Comparison of ENCODE assay signal across 10 cellular contexts in the genomic region with DNA sequence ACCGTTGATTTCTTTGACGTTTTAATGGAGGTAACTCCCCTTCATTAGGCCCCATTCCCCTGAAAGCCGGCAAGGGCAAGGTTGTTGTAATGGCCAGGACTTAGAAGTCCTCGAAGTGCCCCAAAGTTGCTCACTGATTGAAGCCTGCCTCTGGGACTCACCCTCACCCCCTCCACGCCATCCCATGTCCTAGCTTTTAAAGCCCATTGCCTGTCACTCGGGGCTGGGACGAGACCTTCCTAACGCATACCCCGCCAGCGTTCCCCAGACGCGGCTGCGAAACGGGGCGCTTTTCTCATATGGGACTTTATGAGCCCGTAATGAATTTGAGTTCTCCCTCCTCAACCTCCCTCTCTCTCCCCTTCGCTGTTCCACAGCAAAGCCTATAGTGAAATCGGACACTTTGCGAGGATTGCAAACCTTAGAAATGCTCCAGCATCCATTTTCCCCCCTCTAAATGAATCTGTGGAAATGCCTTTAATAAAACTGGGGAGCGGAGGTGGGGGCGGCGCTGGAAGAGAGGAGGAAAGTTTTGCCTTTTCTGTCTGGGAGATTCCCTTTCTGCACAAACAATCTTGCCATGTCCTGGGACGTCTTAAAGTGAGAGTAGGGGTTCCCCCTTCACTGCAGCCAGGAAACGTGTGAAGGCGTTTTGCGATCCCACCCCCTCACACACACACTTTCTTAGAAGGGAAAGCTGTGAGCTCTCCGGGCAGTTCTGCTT. TPM values are rescaled to one million over a fixed set of nuclear protein-coding genes. Genes with fewer than 3 reads are reported as not detected.
A peak's percentile ranks its signal among the peaks of the same experiment; 100 is the strongest.
DNase-seq lines count a peak whose midpoint lies in the region; ATAC-seq and TF ChIP-seq lines count a peak whose summit lies in the region.
"Had no signal": no experiment of that assay in that cellular context is flagged by ENCODE, and none has a peak within 500 bp of the region (broad histone marks: within the 10 kb centered on the region; RNA-seq: fewer than 3 reads in every experiment).

No MANE protein-coding gene starts in this region.

- H3K27me3 ChIP-seq in BJ (ENCODE audit: control insufficient read depth, insufficient read depth, low read length) (no peaks in the 10 kb centered on the region), Panc1 (ENCODE audit: control insufficient read depth, insufficient read depth, low read length) (peaks cover 2% of the 10 kb centered on the region; the same call in 1 of the 2 replicates), osteoblast (ENCODE audit: insufficient read depth, low read length) (no peaks in the 10 kb centered on the region)

- no peak for DNase-seq in BJ (ENCODE audit: low read depth)
- no peak for DNase-seq in Panc1 (ENCODE audit: low read depth, low spot score)
- peak; percentile 76 for DNase-seq in fibroblast of mammary gland (ENCODE audit: low read depth)
- DNase-seq in osteoblast (ENCODE audit: insufficient read length, low spot score, missing footprints), result peak; percentile 91
- no peak for DNase-seq in MV-4-11 (lab: John Stamatoyannopoulos, UW)
- DNase-seq in activated CD8-positive, alpha-beta memory T cell treated with anti-CD3 and anti-CD28 coated beads, Interleukin-2, amount 50 U/mL, for 4 hours, result no peak
- DNase-seq: activated CD4-positive, alpha-beta memory T cell treated with anti-CD3 and anti-CD28 coated beads for 36 hours had no signal

- no peaks in the 10 kb centered on the region for H4K20me1 ChIP-seq in osteoblast (ENCODE audit: insufficient read depth, low read length)

- no TSS peak for BruUV-seq in Panc1 (replicated peaks; lab: Mats Ljungman, UMichigan)

- peak overlapping the region; percentile 62 for H3K4me3 ChIP-seq in BJ (ENCODE audit: low read depth, low read length)
- peak overlapping the region; percentile 37 to 42 for H3K4me3 ChIP-seq in Panc1 (ENCODE audit: low read depth in 2 of 2, low read length in 2 of 2)
- peak overlapping the region; percentile 81 for H3K4me3 ChIP-seq in fibroblast of mammary gland (ENCODE audit: control insufficient read depth, low read depth, low read length)
- peak overlapping the region; percentile 83 for H3K4me3 ChIP-seq in osteoblast (ENCODE audit: insufficient read depth, low read length)

- no peak overlapping the region for H3K27ac ChIP-seq in Panc1 (ENCODE audit: low read length)
- peak overlapping the region; percentile 94 for H3K27ac ChIP-seq in osteoblast (ENCODE audit: low read depth, low read length)

- ATAC-seq in Panc1, result no peak
- ATAC-seq in HG02798 (IDR thresholded peaks at IDR 0.05; ENCODE audit: poor library complexity, unreplicated experiment), result no peak
- ATAC-seq in GM21528 (IDR thresholded peaks at IDR 0.05; ENCODE audit: low FRiP score, unreplicated experiment), result no peak
- ATAC-seq: stimulated activated memory B cell treated with anti-CD40 and anti-IgM and Interleukin-4, amounts not matched to agents 10 μg/mL and 1 μg/mL and 100 μg/mL, for 72 hours had no signal

- in situ Hi-C loops in Panc1 (cut with HindIII; ENCODE audit: low pct_unique_long_range_greater_than_20kb, low sequenced_read_pairs), result no loop called here

- H3K4me2 ChIP-seq in osteoblast (ENCODE audit: insufficient read depth, low read length), result peak overlapping the region; percentile 98

- POLR2A ChIA-PET in BJ (lab: Charles Lee), result interaction anchor here (0.5 to 0.8 kb wide), 4 partner anchors 79 to 565 kb away, joined by 3 to 9 read pairs (median 8); no protein-coding TSS in a partner anchor
- POLR2A ChIA-PET in Panc1 (lab: Charles Lee), result no interaction called here

- peaks cover 7% of the 10 kb centered on the region for H3K79me2 ChIP-seq in osteoblast (ENCODE audit: insufficient read depth, low read length)

- CTCF ChIA-PET in BJ (lab: Yijun Ruan, JAX) (interaction anchor here (0.6 to 4.4 kb wide), 7 partner anchors 25 to 563 kb away, joined by 3 to 17 read pairs (median 4); no protein-coding TSS in a partner anchor), Panc1 (lab: Charles Lee) (no interaction called here)

- TF ChIP-seq CTCF in BJ (IDR thresholded peaks at IDR 0.05; ENCODE audit: insufficient read depth, low read depth, low read length) (no peak), Panc1 (IDR thresholded peaks at IDR 0.05) (no peak), fibroblast of mammary gland (conservative IDR thresholded peaks at IDR 0.05; ENCODE audit: control insufficient read depth, insufficient read depth, low read depth, low read length) (no peak), osteoblast (IDR thresholded peaks at IDR 0.05; ENCODE audit: extremely low read depth, low read depth, low read length) (no peak)

- H3K4me1 ChIP-seq in Panc1 (ENCODE audit: control insufficient read depth, insufficient read depth, low read length) (peaks cover 3% of the 10 kb centered on the region; the same call in 1 of the 2 replicates), osteoblast (ENCODE audit: insufficient read depth, low read length) (peaks cover 49% of the 10 kb centered on the region)

- intact Hi-C loops in Panc1 (cut with micrococcal nuclease; ENCODE audit: unreplicated experiment), result loop anchor here (5.0 to 10.0 kb wide), 4 partner anchors 270 to 560 kb away; no protein-coding TSS in a partner anchor

- peak overlapping the region; percentile 85 for H2AFZ ChIP-seq in osteoblast (ENCODE audit: low read length)

- H3K9me3 ChIP-seq in Panc1 (ENCODE audit: control insufficient read depth, insufficient read depth, low read depth, low read length) (no peaks in the 10 kb centered on the region), osteoblast (ENCODE audit: low read depth, low read length) (no peaks in the 10 kb centered on the region)

- H3K36me3 ChIP-seq in BJ (ENCODE audit: control insufficient read depth, insufficient read depth, low read length) (peaks cover 4% of the 10 kb centered on the region; the same call in 1 of the 2 replicates), Panc1 (ENCODE audit: control insufficient read depth, insufficient read depth, low read length) (no peaks in the 10 kb centered on the region), osteoblast (ENCODE audit: insufficient read depth, low read length) (no peaks in the 10 kb centered on the region)

RNA-seq across cellular contexts. Expression of a gene that starts 1.5 kb away (rescaled TPM):
- polyA plus RNA-seq in BJ (2011; rRNA removed), result 34.7 and 39.9 TPM in 2 replicates
- polyA minus RNA-seq in BJ (2011; rRNA and poly(A)+ RNA removed), result 90.5 and 100 TPM in 2 replicates
- total RNA-seq in Panc1 (2021; ENCODE audit: unreplicated experiment) (1.2 TPM), osteoblast (56.5 and 86.9 TPM in 2 replicates)
- 0.47 TPM for polyA plus RNA-seq in Panc1 (2012; ENCODE audit: insufficient read length)
- total RNA-seq: activated CD4-positive, alpha-beta memory T cell treated with anti-CD3 and anti-CD28 coated beads for 36 hours had no signal

Comparison
In these comparisons a context has a peak if more than half of its experiments do, and no peak if none do; other contexts are left out.
1. DNase-seq: peak in fibroblast of mammary gland (single experiment) and osteoblast (single experiment); none in BJ (single experiment), Panc1 (single experiment), MV-4-11 (single experiment) and activated CD8-positive, alpha-beta memory T cell treated with anti-CD3 and anti-CD28 coated beads, Interleukin-2, amount 50 U/mL, for 4 hours (single experiment).
2. RNA of a gene that starts 1.5 kb away (total RNA-seq): 56.5 to 86.9 TPM in osteoblast; 1.2 TPM in Panc1 (single experiment); every median in the first group is over 10 times any median in the second.
3. Peak in every context shown above with its lines, with median percentiles within 50 percentile points of each other: H3K4me3 ChIP-seq.